9 cellular contexts compared by ENCODE assay signal in the genomic region with DNA sequence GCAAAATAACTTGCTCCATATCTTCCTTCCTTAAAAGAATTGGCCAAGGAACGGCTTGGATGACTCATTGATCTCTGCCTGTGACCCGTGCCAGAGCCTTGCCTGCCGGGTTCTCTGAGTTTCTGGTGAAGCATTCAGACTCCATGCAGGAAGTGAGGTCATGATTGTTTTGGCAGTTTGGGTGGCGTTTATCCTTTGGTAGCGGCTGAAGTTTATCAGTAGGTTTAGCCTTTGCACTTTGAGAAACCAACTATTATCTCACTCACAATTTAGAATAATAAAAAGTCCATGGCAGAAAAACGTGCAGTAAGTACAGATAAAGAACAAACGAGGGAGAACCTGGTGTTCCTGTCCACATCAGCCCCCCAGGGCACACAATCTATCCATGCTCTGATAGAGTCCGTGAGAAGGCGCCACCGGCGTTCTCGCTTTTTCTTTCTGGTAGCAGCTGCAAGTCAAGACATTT. TPM values are rescaled to one million over a fixed set of nuclear protein-coding genes. Genes with fewer than 3 reads are reported as not detected.
DNase-seq lines count a peak whose midpoint lies in the region; ATAC-seq and TF ChIP-seq lines count a peak whose summit lies in the region.
"Had no signal": no experiment of that assay in that cellular context is flagged by ENCODE, and none has a peak within 500 bp of the region (broad histone marks: within the 10 kb centered on the region; RNA-seq: fewer than 3 reads in every experiment).

No MANE protein-coding gene starts in this region.

- intact Hi-C loops in PC-3 (cut with micrococcal nuclease) = loop anchor here (10.0 kb wide), 1 partner anchor 72 kb away; no protein-coding TSS in a partner anchor
- intact Hi-C loops in dorsolateral prefrontal cortex (cut with DNase I) = no loop called here

- peak; percentile 79 for ATAC-seq in PC-3
- no peak for ATAC-seq in GM21529 (IDR thresholded peaks at IDR 0.05; ENCODE audit: unreplicated experiment)
- no peak for ATAC-seq in HG03139 (IDR thresholded peaks at IDR 0.05; ENCODE audit: unreplicated experiment)
- ATAC-seq: CD8-positive, alpha-beta T cell had no signal

- H3K4me3 ChIP-seq in PC-3 (ENCODE audit: low read length) (no peak overlapping the region), dorsolateral prefrontal cortex (no peak overlapping the region)

- H3K79me2 ChIP-seq in PC-3 (ENCODE audit: low read length) = no peaks in the 10 kb centered on the region

- no peaks in the 10 kb centered on the region for H3K36me3 ChIP-seq in PC-3 (ENCODE audit: low read depth, low read length)

- H4K20me1 ChIP-seq in PC-3 (ENCODE audit: low read length) = no peaks in the 10 kb centered on the region

- peak overlapping the region; percentile 59 for H3K4me2 ChIP-seq in PC-3 (ENCODE audit: low read length)

- peaks cover 41% of the 10 kb centered on the region for H3K4me1 ChIP-seq in PC-3 (ENCODE audit: insufficient read depth, low read length)

- POLR2A ChIA-PET in PC-3 (lab: Charles Lee; ENCODE audit: unreplicated experiment) = no interaction called here

- H3K27ac ChIP-seq in PC-3 (ENCODE audit: low read length) (peak overlapping the region; percentile 62), dorsolateral prefrontal cortex (no peak overlapping the region)

- CTCF ChIA-PET in PC-3 (lab: Charles Lee) = no interaction called here

- H3K27me3 ChIP-seq in PC-3 (ENCODE audit: low read length) (no peaks in the 10 kb centered on the region), dorsolateral prefrontal cortex (peaks cover 0 to 17% (median 0%) of the 10 kb centered on the region in 45 donors)

- TF ChIP-seq CTCF in PC-3 (conservative IDR thresholded peaks at IDR 0.05; ENCODE audit: low read depth, low read length) = no peak
- no peak for TF ChIP-seq CTCF in dorsolateral prefrontal cortex (IDR thresholded peaks at IDR 0.05 in 54 of 56, conservative IDR thresholded peaks at IDR 0.05 in 2 of 56; ENCODE audit: low read depth in 1 of 56, partially characterized antibody in 56 of 56)

- no peaks in the 10 kb centered on the region for H3F3A ChIP-seq in PC-3 (ENCODE audit: low read length, unreplicated experiment)

- peak; percentile 89 for DNase-seq in AG08396 (ENCODE audit: low spot score)
- DNase-seq in PC-3 = peak; percentile 90
- peak; percentile 84 for DNase-seq in fibroblast of gingiva (ENCODE audit: low read depth)
- DNase-seq in mucosa of gallbladder (ENCODE audit: low spot score) = peak; percentile 86
- no peak for DNase-seq in dorsolateral prefrontal cortex
- no peak for DNase-seq in NCI-H748 treated with DMSO at 0.1 percent for 48 hours (lab: John Stamatoyannopoulos, UW)
- DNase-seq: CD8-positive, alpha-beta T cell had no signal

- no peaks in the 10 kb centered on the region for H3K9me3 ChIP-seq in PC-3 (ENCODE audit: low read length)

- H2AFZ ChIP-seq in PC-3 (ENCODE audit: low read length) = peak overlapping the region; percentile 55

- no TSS peak for BruUV-seq in PC-3 (replicated peaks; lab: Mats Ljungman, UMichigan)

- no peak overlapping the region for H3K9ac ChIP-seq in PC-3 (ENCODE audit: low read length)

- no peaks in the 10 kb centered on the region for H3K9me2 ChIP-seq in PC-3 (replicated peaks; ENCODE audit: low read length)

RNA-seq across cellular contexts. Expression of a gene that starts 15.0 kb away (rescaled TPM):
- not detected in 2 replicates for total RNA-seq in PC-3 (2014; rRNA removed)
- 0.06 TPM for total RNA-seq in mucosa of gallbladder
- total RNA-seq in dorsolateral prefrontal cortex = not detected
- total RNA-seq: CD8-positive, alpha-beta T cell had no signal

Comparison
In these comparisons a context has a peak if more than half of its experiments do, and no peak if none do; other contexts are left out.
1. DNase-seq: peak in AG08396 (single experiment), PC-3 (single experiment), fibroblast of gingiva (single experiment) and mucosa of gallbladder (single experiment); none in dorsolateral prefrontal cortex (0 of 10) and NCI-H748 treated with DMSO at 0.1 percent for 48 hours (single experiment).